ENCODE assay signal across 8 cellular contexts in the genomic region with DNA sequence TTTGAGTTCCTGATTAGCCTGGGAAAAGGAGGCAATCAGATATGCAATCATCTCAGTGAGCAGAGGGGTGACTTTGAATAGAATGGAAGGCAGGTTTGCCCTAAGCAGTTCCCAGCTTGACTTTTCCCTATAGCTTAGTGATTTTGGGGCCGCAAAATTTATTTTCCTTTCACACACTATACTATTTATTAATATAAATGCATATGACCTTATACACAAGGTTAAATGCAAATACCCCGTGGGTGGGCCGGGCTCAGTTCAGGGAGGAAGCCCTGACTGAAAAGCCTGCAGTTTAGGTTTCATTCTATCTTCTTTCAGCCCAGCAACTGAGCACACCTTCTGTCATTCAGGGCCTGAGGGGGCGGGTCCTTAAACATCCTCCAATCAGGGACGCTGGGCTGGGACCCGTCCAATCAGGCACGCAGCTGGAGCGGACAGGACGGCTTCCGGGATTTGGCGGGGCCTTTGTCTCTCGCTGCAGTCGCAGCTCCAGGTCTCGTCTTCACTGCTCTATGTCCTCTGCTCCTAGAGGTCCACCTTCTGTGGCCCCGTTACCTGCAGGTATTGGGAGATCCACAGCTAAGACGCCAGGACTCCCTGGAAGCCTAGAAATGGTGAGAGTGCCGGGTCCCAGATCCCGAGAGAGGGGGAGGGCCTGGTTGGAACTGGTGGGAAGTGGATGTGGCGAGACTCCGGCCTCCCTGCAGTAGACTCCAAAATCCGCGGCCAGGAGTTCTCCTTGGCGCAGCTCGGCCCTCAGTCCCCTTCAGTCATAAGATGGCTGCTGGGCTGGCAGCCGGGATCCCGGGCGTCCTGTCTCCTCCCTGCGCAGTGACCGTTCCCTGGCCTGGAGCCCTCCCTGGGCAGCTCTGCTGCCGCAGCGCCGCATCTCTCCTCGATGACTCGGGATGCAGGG.
DNase-seq lines count a peak whose midpoint lies in the region; ATAC-seq and TF ChIP-seq lines count a peak whose summit lies in the region.

TSS of gene ZNF273 (plus strand) at position 468 of the 916 bp plus-strand sequence. CDS start at position 513, 45 bp downstream.

- DNase-seq in NCI-H187 treated with DMSO at 0.1 percent for 48 hours (lab: John Stamatoyannopoulos, UW) (peak; percentile 93), astrocyte of the cerebellum (ENCODE audit: low read depth) (peak; percentile 75), hippocampal formation (lab: John Stamatoyannopoulos, UW) (peak; percentile 81 to 84), retina (peak; percentile 94), cortex of kidney (lab: John Stamatoyannopoulos, UW) (no peak)
- DNase-seq in T-helper 2 cell treated with Interferon-gamma antibody and Interleukin-4, amounts not matched to agents 5 μg/mL and 100 μg/mL, for 36 hours (ENCODE audit: low spot score), result peak; percentile 88

- peak within 1 kb of the TSS; percentile 96 for H3K27ac Mint-ChIP-seq in T-helper 2 cell treated with Interferon-gamma antibody and Interleukin-4, amounts not matched to agents 5 μg/mL and 100 μg/mL, for 36 hours

- peak within 1 kb of the TSS; percentile 64 for H3K4me3 ChIP-seq in astrocyte of the cerebellum (ENCODE audit: low read depth, low read length)

- ATAC-seq in GM18505 (IDR thresholded peaks at IDR 0.05; ENCODE audit: unreplicated experiment), result peak; percentile 99
- ATAC-seq in HG02970 (IDR thresholded peaks at IDR 0.05; ENCODE audit: low FRiP score, unreplicated experiment), result peak; percentile 99

- peaks cover 34% of the 10 kb centered on the region for H3K36me3 Mint-ChIP-seq in T-helper 2 cell treated with Interferon-gamma antibody and Interleukin-4, amounts not matched to agents 5 μg/mL and 100 μg/mL, for 36 hours (ENCODE audit: low read depth)

- peaks cover 20% of the 10 kb centered on the region for H3K4me1 Mint-ChIP-seq in T-helper 2 cell treated with Interferon-gamma antibody and Interleukin-4, amounts not matched to agents 5 μg/mL and 100 μg/mL, for 36 hours (ENCODE audit: low read depth)

- TF ChIP-seq POLR2A in GM18505 (IDR thresholded peaks at IDR 0.05; ENCODE audit: borderline replicate concordance, extremely low read depth, insufficient read depth, insufficient read length), result peak; percentile 77

- in situ Hi-C loops in astrocyte of the cerebellum (cut with HindIII; ENCODE audit: low sequenced_read_pairs), result no loop called here

- H3K9me3 Mint-ChIP-seq in T-helper 2 cell treated with Interferon-gamma antibody and Interleukin-4, amounts not matched to agents 5 μg/mL and 100 μg/mL, for 36 hours, result peaks cover 14% of the 10 kb centered on the region

- TF ChIP-seq CTCF in astrocyte of the cerebellum (IDR thresholded peaks at IDR 0.05; ENCODE audit: low read depth, low read length, missing control alignments), result no peak

- peak within 1 kb of the TSS; percentile 98 for H3K4me3 Mint-ChIP-seq in T-helper 2 cell treated with Interferon-gamma antibody and Interleukin-4, amounts not matched to agents 5 μg/mL and 100 μg/mL, for 36 hours

- H3K27me3 Mint-ChIP-seq in T-helper 2 cell treated with Interferon-gamma antibody and Interleukin-4, amounts not matched to agents 5 μg/mL and 100 μg/mL, for 36 hours (ENCODE audit: low read depth), result peaks cover 3% of the 10 kb centered on the region
